ENCODE assay signal across 8 cellular contexts in the genomic region with DNA sequence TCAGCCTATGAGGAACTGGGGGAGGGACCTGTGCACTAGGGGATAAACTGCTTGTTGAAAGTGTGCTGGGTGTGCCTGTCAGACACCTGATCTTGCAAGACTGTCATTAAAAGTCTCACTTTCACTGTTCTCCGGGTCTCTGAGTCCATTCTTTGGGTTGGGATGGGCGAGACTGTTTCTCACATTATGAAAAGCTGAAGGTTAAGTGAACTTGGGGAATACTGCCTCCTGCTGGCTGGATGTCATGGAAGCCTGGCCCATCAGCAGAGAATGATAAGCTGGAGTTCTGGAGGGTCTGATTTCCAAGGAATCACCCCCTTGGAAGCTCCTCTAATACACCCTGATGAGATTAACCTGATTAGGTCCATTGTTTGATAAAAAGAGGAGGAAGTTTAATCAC. TPM values are rescaled to one million over a fixed set of nuclear protein-coding genes. Genes with fewer than 3 reads are reported as not detected.
DNase-seq lines count a peak whose midpoint lies in the region; ATAC-seq and TF ChIP-seq lines count a peak whose summit lies in the region.

No MANE protein-coding gene starts in this region.

- H3K4me1 ChIP-seq in Loucy (ENCODE audit: insufficient read depth, low read length, poor library complexity, severe bottlenecking) (peaks cover 9% of the 10 kb centered on the region), hepatocyte (ENCODE audit: insufficient read depth) (no peaks in the 10 kb centered on the region)

- no peak overlapping the region for H3K4me3 Mint-ChIP-seq in CD4-positive, alpha-beta T cell

- H3K27ac ChIP-seq in CD4-positive, alpha-beta T cell (ENCODE audit: low read depth, low read length) = no peak overlapping the region
- no peak overlapping the region for H3K27ac ChIP-seq in hepatocyte

- H3K27me3 Mint-ChIP-seq in CD4-positive, alpha-beta T cell = peaks cover 4% of the 10 kb centered on the region

- no peaks in the 10 kb centered on the region for H3K9me3 ChIP-seq in CD4-positive, alpha-beta T cell (ENCODE audit: control insufficient read depth, low read length)
- no peaks in the 10 kb centered on the region for H3K9me3 ChIP-seq in Loucy (ENCODE audit: insufficient read depth, low read depth, low read length)
- H3K9me3 ChIP-seq in hepatocyte (ENCODE audit: low read depth) = no peaks in the 10 kb centered on the region

- no peak overlapping the region for H3K9ac ChIP-seq in Loucy (ENCODE audit: low read depth, low read length, poor library complexity, severe bottlenecking)

- H4K20me1 ChIP-seq in Loucy (ENCODE audit: insufficient read depth, low read length, poor library complexity, severe bottlenecking) (no peaks in the 10 kb centered on the region), hepatocyte (ENCODE audit: insufficient read depth, poor library complexity, severe bottlenecking) (no peaks in the 10 kb centered on the region)

- no peaks in the 10 kb centered on the region for H3K36me3 Mint-ChIP-seq in CD4-positive, alpha-beta T cell (ENCODE audit: low read depth)

- H3K9me2 ChIP-seq in Loucy (replicated peaks; ENCODE audit: low read depth, low read length) = no peaks in the 10 kb centered on the region
- no peaks in the 10 kb centered on the region for H3K9me2 ChIP-seq in hepatocyte (replicated peaks; ENCODE audit: insufficient read depth)

- H3K4me2 ChIP-seq in Loucy (ENCODE audit: low read depth, low read length, poor library complexity, severe bottlenecking) (no peak overlapping the region), hepatocyte (no peak overlapping the region)

- H3K4me1 Mint-ChIP-seq in CD4-positive, alpha-beta T cell (ENCODE audit: low read depth) = no peaks in the 10 kb centered on the region

- no peak overlapping the region for H3K4me3 ChIP-seq in Loucy (ENCODE audit: low read length, poor library complexity, severe bottlenecking)
- no peak overlapping the region for H3K4me3 ChIP-seq in hepatocyte

- peak; percentile 17 to 59 (median 30) for DNase-seq in CD4-positive, alpha-beta T cell
- peak; percentile 51 for DNase-seq in activated T-cell treated with anti-CD3 and anti-CD28 coated beads for 48 hours (ENCODE audit: low read depth)
- peak; percentile 31 for DNase-seq in hepatocyte (ENCODE audit: low spot score)
- DNase-seq in stimulated activated CD4-positive, alpha-beta T cell treated with anti-CD3 and anti-CD28 coated beads, TNF-alpha, amount 100 ng/mL, for 48 hours (ENCODE audit: low read depth in 3 of 3) = peak; percentile 25 to 57 (median 37)
- DNase-seq in NCI-H1436 treated with DMSO at 0.1 percent for 48 hours (lab: John Stamatoyannopoulos, UW) = no peak
- no peak for DNase-seq in sciatic nerve (ENCODE audit: low spot score)

- H2AFZ ChIP-seq in Loucy (ENCODE audit: low read length) (no peak overlapping the region), hepatocyte (no peak overlapping the region)

- no peak overlapping the region for H3K27ac Mint-ChIP-seq in CD4-positive, alpha-beta T cell

- POLR2A ChIA-PET in CD4-positive, alpha-beta T cell (lab: Charles Lee) = interaction anchor here (0.7 to 1.5 kb wide), 3 partner anchors 25 to 40 kb away, joined by 3 to 7 read pairs (median 3); no protein-coding TSS in a partner anchor

- no peaks in the 10 kb centered on the region for H3F3A ChIP-seq in Loucy (ENCODE audit: low read depth)

- no peak for ATAC-seq in CD4-positive, alpha-beta T cell (ENCODE audit: poor library complexity)
- ATAC-seq in HG02623 (IDR thresholded peaks at IDR 0.05; ENCODE audit: unreplicated experiment) (no peak), sciatic nerve (no peak)

- H3K79me2 ChIP-seq in Loucy (ENCODE audit: insufficient read depth, low read length) (no peaks in the 10 kb centered on the region), hepatocyte (no peaks in the 10 kb centered on the region)

- 25% methylated on average over 2 of the region's 2 CpGs for WGBS in hepatocyte (ENCODE audit: low lambda C conversion rate, missing lambda C conversion rate)

- no peaks in the 10 kb centered on the region for H3K9me3 Mint-ChIP-seq in CD4-positive, alpha-beta T cell

- peak; percentile 60 for TF ChIP-seq CTCF in CD4-positive, alpha-beta T cell (IDR thresholded peaks at IDR 0.05)
- TF ChIP-seq CTCF in Loucy (conservative IDR thresholded peaks at IDR 0.05; ENCODE audit: low read length) = peak; percentile 78
- peak; percentile 44 for TF ChIP-seq CTCF in hepatocyte (IDR thresholded peaks at IDR 0.05; ENCODE audit: poor library complexity)

- intact Hi-C loops in CD4-positive, alpha-beta T cell (cut with DNase I, micrococcal nuclease) = loop anchor here (1.0 to 5.0 kb wide), 3 partner anchors 27 to 79 kb away; no protein-coding TSS in a partner anchor
- intact Hi-C loops in sciatic nerve (cut with DNase I) = loop anchor here (5.0 kb wide), 1 partner anchor 372 kb away; no protein-coding TSS in a partner anchor

- no peaks in the 10 kb centered on the region for H3K36me3 ChIP-seq in Loucy (ENCODE audit: insufficient read depth, low read length)
- no peaks in the 10 kb centered on the region for H3K36me3 ChIP-seq in hepatocyte (replicated peaks; ENCODE audit: insufficient read depth, low read depth)

- CTCF ChIA-PET in CD4-positive, alpha-beta T cell (lab: Charles Lee) = interaction anchor here (0.8 to 2.4 kb wide), 6 partner anchors 9 to 40 kb away, joined by 3 to 14 read pairs (median 7); no protein-coding TSS in a partner anchor

- no peaks in the 10 kb centered on the region for H3K27me3 ChIP-seq in CD4-positive, alpha-beta T cell (ENCODE audit: control insufficient read depth, insufficient read depth, low read length)
- H3K27me3 ChIP-seq in Loucy (ENCODE audit: insufficient read depth, low read length, poor library complexity, severe bottlenecking) (no peaks in the 10 kb centered on the region), hepatocyte (peaks cover 9% of the 10 kb centered on the region)

RNA-seq across cellular contexts. Expression of gene VPREB1, which starts 9.0 kb away (rescaled TPM):
- total RNA-seq in CD4-positive, alpha-beta T cell = not detected
- not detected in 2 replicates for total RNA-seq in hepatocyte
- polyA plus RNA-seq in hepatocyte = not detected in 2 replicates
- not detected for total RNA-seq in sciatic nerve

Comparison
In these comparisons a context has a peak if more than half of its experiments do, and no peak if none do; other contexts are left out.
1. DNase-seq: peak in CD4-positive, alpha-beta T cell (10 of 10), activated T-cell treated with anti-CD3 and anti-CD28 coated beads for 48 hours (single experiment), hepatocyte (single experiment) and stimulated activated CD4-positive, alpha-beta T cell treated with anti-CD3 and anti-CD28 coated beads, TNF-alpha, amount 100 ng/mL, for 48 hours (3 of 3); none in NCI-H1436 treated with DMSO at 0.1 percent for 48 hours (single experiment) and sciatic nerve (single experiment).
2. Peak in every context shown above with its lines, with median percentiles within 50 percentile points of each other: CTCF ChIP-seq.